ENCODE assay signal across 8 cellular contexts in genomic region chr20:62805365-62805710, GRCh38. TPM values are rescaled to one million over a fixed set of nuclear protein-coding genes. Genes with fewer than 3 reads are reported as not detected.
DNase-seq lines count a peak whose midpoint lies in the region; ATAC-seq and TF ChIP-seq lines count a peak whose summit lies in the region.

No MANE protein-coding gene starts in this region.

- TF ChIP-seq CTCF in RWPE1 (conservative IDR thresholded peaks at IDR 0.05; ENCODE audit: low read depth) (no peak), neutrophil (IDR thresholded peaks at IDR 0.05) (no peak)

- peaks cover 8% of the 10 kb centered on the region for H3K36me3 Mint-ChIP-seq in activated naive CD4-positive, alpha-beta T cell treated with anti-CD3 and anti-CD28 coated beads for 36 hours (ENCODE audit: low read depth)

- no peaks in the 10 kb centered on the region for H3K9me3 Mint-ChIP-seq in activated naive CD4-positive, alpha-beta T cell treated with anti-CD3 and anti-CD28 coated beads for 36 hours

- H3K27ac Mint-ChIP-seq in activated naive CD4-positive, alpha-beta T cell treated with anti-CD3 and anti-CD28 coated beads for 36 hours = no peak overlapping the region

- H3K9me3 ChIP-seq in neutrophil = no peaks in the 10 kb centered on the region

- H3K27me3 ChIP-seq in neutrophil = no peaks in the 10 kb centered on the region

- peaks cover 24% of the 10 kb centered on the region for H3K4me1 Mint-ChIP-seq in activated naive CD4-positive, alpha-beta T cell treated with anti-CD3 and anti-CD28 coated beads for 36 hours (ENCODE audit: low read depth)

- POLR2A ChIA-PET in RWPE1 (lab: Yijun Ruan, JAX; ENCODE audit: low non-redundant PET) = no interaction called here

- H3K4me3 Mint-ChIP-seq in activated naive CD4-positive, alpha-beta T cell treated with anti-CD3 and anti-CD28 coated beads for 36 hours = peak overlapping the region; percentile 79

- intact Hi-C loops in activated naive CD4-positive, alpha-beta T cell treated with anti-CD3 and anti-CD28 coated beads for 36 hours (cut with micrococcal nuclease) = loop anchor here (5.0 kb wide), 2 partner anchors 103 to 398 kb away; partner anchors contain the start of gene CABLES2

- H3K4me1 ChIP-seq in neutrophil (ENCODE audit: control insufficient read depth in 1 of 2, insufficient read depth in 1 of 2, low read depth in 1 of 2, low read length in 1 of 2) = peaks cover 54 to 60% of the 10 kb centered on the region in 2 experiments

- CTCF ChIA-PET in activated naive CD4-positive, alpha-beta T cell treated with anti-CD3 and anti-CD28 coated beads for 36 hours (lab: Charles Lee) = interaction anchor here (0.9 kb wide), 1 partner anchor 12 kb away, joined by 3 read pairs; no protein-coding TSS in a partner anchor
- CTCF ChIA-PET in RWPE1 (lab: Yijun Ruan, JAX) = interaction anchor here (0.5 to 1.0 kb wide), 8 partner anchors 9 to 1114 kb away, joined by 3 to 5 read pairs (median 3); partner anchors contain the start of gene MRGBP

- ATAC-seq in esophagus mucosa = peak; percentile 15

- H3K36me3 ChIP-seq in neutrophil = peaks cover 52% of the 10 kb centered on the region

- peak; percentile 52 for DNase-seq in activated naive CD4-positive, alpha-beta T cell treated with anti-CD3 and anti-CD28 coated beads for 36 hours
- no peak for DNase-seq in activated naive CD4-positive, alpha-beta T cell (lab: John Stamatoyannopoulos, UW)
- no peak for DNase-seq in RWPE1 (ENCODE audit: low spot score)
- no peak for DNase-seq in central memory CD4-positive, alpha-beta T cell
- no peak for DNase-seq in NCI-H1048 (lab: John Stamatoyannopoulos, UW)
- DNase-seq in ecto neural progenitor cell (ENCODE audit: low spot score) = no peak

- H3K27me3 Mint-ChIP-seq in activated naive CD4-positive, alpha-beta T cell treated with anti-CD3 and anti-CD28 coated beads for 36 hours (ENCODE audit: low read depth) = no peaks in the 10 kb centered on the region

- peak overlapping the region; percentile 73 to 84 for H3K4me3 ChIP-seq in neutrophil (ENCODE audit: low read depth in 1 of 2, low read length in 1 of 2)

- H3K27ac ChIP-seq in RWPE1 (peak overlapping the region; percentile 97), neutrophil (peak overlapping the region; percentile 94)

RNA-seq across cellular contexts. Expression of gene OGFR, which starts 0.7 kb away (rescaled TPM):
- 10 to 100 TPM; 23.7 to 24.6 TPM for total RNA-seq in activated naive CD4-positive, alpha-beta T cell treated with anti-CD3 and anti-CD28 coated beads for 36 hours
- 16.0 TPM for total RNA-seq in esophagus mucosa

RNA-seq across cellular contexts. Expression of gene MRGBP, which starts 9.1 kb away (rescaled TPM):
- total RNA-seq in activated naive CD4-positive, alpha-beta T cell treated with anti-CD3 and anti-CD28 coated beads for 36 hours = 1 to 10 TPM; 7.3 to 8.0 TPM
- 5.2 TPM for total RNA-seq in esophagus mucosa

RNA-seq across cellular contexts. Expression of gene COL9A3, which starts 11.5 kb away (rescaled TPM):
- total RNA-seq in activated naive CD4-positive, alpha-beta T cell treated with anti-CD3 and anti-CD28 coated beads for 36 hours = not detected
- total RNA-seq in esophagus mucosa = 1.5 TPM

RNA-seq across cellular contexts. Expression of gene TCFL5, which starts 56.3 kb away (rescaled TPM):
- 1 to 10 TPM; 5.4 to 5.5 TPM for total RNA-seq in activated naive CD4-positive, alpha-beta T cell treated with anti-CD3 and anti-CD28 coated beads for 36 hours
- 5.0 TPM for total RNA-seq in esophagus mucosa
